Comparison of ENCODE assay signal across 13 cellular contexts in genomic region chr13:113220877-113221276, GRCh38. TPM values are rescaled to one million over a fixed set of nuclear protein-coding genes. Genes with fewer than 3 reads are reported as not detected.
DNase-seq lines count a peak whose midpoint lies in the region; ATAC-seq and TF ChIP-seq lines count a peak whose summit lies in the region.
"Had no signal": no experiment of that assay in that cellular context is flagged by ENCODE, and none has a peak within 500 bp of the region (broad histone marks: within the 10 kb centered on the region; RNA-seq: fewer than 3 reads in every experiment).

No MANE protein-coding gene starts in this region.

- H3K36me3 Mint-ChIP-seq in chondrocyte (ENCODE audit: low read depth), result peaks cover 21% of the 10 kb centered on the region
- peaks cover 31% of the 10 kb centered on the region for H3K36me3 Mint-ChIP-seq in mesothelial cell of epicardium

- DNase-seq in NCI-H1694 (lab: John Stamatoyannopoulos, UW), result peak; percentile 18
- no peak for DNase-seq in NCI-H1694 treated with DMSO at 0.1 percent for 48 hours (lab: John Stamatoyannopoulos, UW)
- peak; percentile 42 for DNase-seq in HuH-7 (ENCODE audit: low spot score)
- no peak for DNase-seq in chondrocyte (ENCODE audit: low spot score)
- DNase-seq in mesothelial cell of epicardium (ENCODE audit: low spot score in 2 of 2, unreplicated experiment in 2 of 2), result no peak
- no peak for DNase-seq in AG08395 (ENCODE audit: low spot score)
- no peak for DNase-seq in RWPE1 (ENCODE audit: low spot score)
- DNase-seq: cerebellar nuclear complex; NCI-H2081 treated with DMSO at 0.1 percent for 48 hours; stimulated activated CD4-positive, alpha-beta T cell treated with anti-CD3 and anti-CD28 coated beads, Interleukin-4, amount 100 ng/mL, for 24 hours had no signal

- H3K4me3 Mint-ChIP-seq in chondrocyte (ENCODE audit: unreplicated experiment) (no peak overlapping the region), mesothelial cell of epicardium (no peak overlapping the region)

- H3K9me3 Mint-ChIP-seq in chondrocyte (ENCODE audit: low read depth) (no peaks in the 10 kb centered on the region), mesothelial cell of epicardium (no peaks in the 10 kb centered on the region)

- H3K4me1 Mint-ChIP-seq in chondrocyte (ENCODE audit: low read depth), result peaks cover 2% of the 10 kb centered on the region
- peaks cover 11% of the 10 kb centered on the region for H3K4me1 Mint-ChIP-seq in mesothelial cell of epicardium

- TF ChIP-seq CTCF in chondrocyte (IDR thresholded peaks at IDR 0.05), result peak; percentile 66
- no peak for TF ChIP-seq CTCF in mesothelial cell of epicardium (IDR thresholded peaks at IDR 0.05; ENCODE audit: unreplicated experiment)
- no peak for TF ChIP-seq CTCF in RWPE1 (conservative IDR thresholded peaks at IDR 0.05; ENCODE audit: low read depth)

- POLR2A ChIA-PET in RWPE1 (lab: Yijun Ruan, JAX; ENCODE audit: low non-redundant PET), result no interaction called here

- no peak for ATAC-seq in GM21825 (IDR thresholded peaks at IDR 0.05; ENCODE audit: unreplicated experiment)

- CTCF ChIA-PET in RWPE1 (lab: Yijun Ruan, JAX), result interaction anchor here (0.6 kb wide), 1 partner anchor 8 kb away, joined by 3 read pairs; no protein-coding TSS in a partner anchor

- H3K27me3 Mint-ChIP-seq in chondrocyte (ENCODE audit: low read depth), result no peaks in the 10 kb centered on the region
- H3K27me3 Mint-ChIP-seq in mesothelial cell of epicardium (ENCODE audit: low read depth), result no peaks in the 10 kb centered on the region

- no peak overlapping the region for H3K27ac Mint-ChIP-seq in chondrocyte (ENCODE audit: unreplicated experiment)
- H3K27ac Mint-ChIP-seq in mesothelial cell of epicardium, result peak overlapping the region; percentile 16

- no peak overlapping the region for H3K27ac ChIP-seq in RWPE1
- H3K27ac ChIP-seq: 22Rv1, thoracic aorta had no signal

RNA-seq across cellular contexts. Expression of gene CUL4A, which starts 11.5 kb away (rescaled TPM):
- total RNA-seq in chondrocyte (63.7 to 64.6 TPM (median 64.1 TPM) in 3 replicates), mesothelial cell of epicardium (74.4 to 79.8 TPM (median 75.3 TPM) in 3 replicates)

RNA-seq across cellular contexts. Expression of gene PCID2, which starts 12.4 kb away (rescaled TPM):
- 32.9 to 42.8 TPM (median 33.7 TPM) in 3 replicates for total RNA-seq in chondrocyte
- total RNA-seq in mesothelial cell of epicardium, result 44.9 to 53.5 TPM (median 51.2 TPM) in 3 replicates

Comparison
In these comparisons a context has a peak if more than half of its experiments do, and no peak if none do; other contexts are left out.
1. DNase-seq: peak in NCI-H1694 (single experiment) and HuH-7 (single experiment); none in NCI-H1694 treated with DMSO at 0.1 percent for 48 hours (single experiment), chondrocyte (single experiment), mesothelial cell of epicardium (0 of 2), AG08395 (single experiment) and RWPE1 (single experiment).